ENCODE assay signal across 22 cellular contexts in the genomic region with DNA sequence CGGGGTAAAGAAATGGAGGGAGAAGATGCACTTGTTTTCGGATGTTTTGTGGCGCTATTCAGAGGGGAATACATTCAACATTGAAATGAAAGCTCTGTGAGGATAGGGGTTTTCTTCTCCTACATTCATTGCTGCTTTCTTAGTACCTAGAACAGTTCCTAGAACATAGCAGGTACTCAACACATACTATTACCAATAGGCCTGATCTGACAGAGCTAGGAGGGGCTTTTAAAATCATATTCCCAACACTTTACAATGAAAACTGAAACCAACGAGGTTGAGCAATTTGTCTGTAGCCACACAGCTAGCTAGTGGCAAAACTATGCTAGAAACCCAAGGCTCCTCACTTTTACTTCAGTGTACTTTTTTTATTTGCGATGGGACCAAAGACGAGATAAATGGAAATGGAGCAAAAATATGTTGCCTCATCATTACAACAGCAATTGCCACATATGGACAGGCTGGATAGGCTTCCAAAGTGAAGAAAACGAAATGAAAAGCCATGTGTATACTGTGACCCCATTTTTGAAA. TPM values are rescaled to one million over a fixed set of nuclear protein-coding genes. Genes with fewer than 3 reads are reported as not detected.
"Had no signal": no experiment of that assay in that cellular context is flagged by ENCODE, and none has a peak within 500 bp of the region (broad histone marks: within the 10 kb centered on the region; RNA-seq: fewer than 3 reads in every experiment).

No MANE protein-coding gene starts in this region.

- H3K4me3 ChIP-seq: breast epithelium, dorsolateral prefrontal cortex, gastroesophageal sphincter, heart right ventricle, lower lobe of right lung, pancreas, spleen, thyroid gland, uterus had no signal

- H3K27me3 Mint-ChIP-seq: activated naive CD8-positive, alpha-beta T cell treated with anti-CD3 and anti-CD28 coated beads, Interleukin-2, amount 10 ng/mL, durations not matched to agents 7 days and 5 days; T-cell had no signal

- H3K9me3 Mint-ChIP-seq: activated T-cell treated with anti-CD3 and anti-CD28 coated beads, Interleukin-2, amount 50 U/mL, for 72 hours; endodermal cell; T-cell had no signal

- H3K27ac Mint-ChIP-seq: activated naive CD8-positive, alpha-beta T cell treated with anti-CD3 and anti-CD28 coated beads, Interleukin-2, amount 10 ng/mL, durations not matched to agents 7 days and 5 days; activated T-cell treated with anti-CD3 and anti-CD28 coated beads, Interleukin-2, amount 50 U/mL, for 72 hours; endodermal cell; T-cell had no signal

- DNase-seq: activated CD4-positive, alpha-beta T cell treated with anti-CD3 and anti-CD28 coated beads, Interleukin-2, amount 50 U/mL, for 48 hours; activated CD4-positive, CD25-positive, alpha-beta regulatory T cell treated with anti-CD3 and anti-CD28 coated beads, Interleukin-2, amount 50 U/mL, for 72 hours; activated naive CD8-positive, alpha-beta T cell treated with anti-CD3 and anti-CD28 coated beads, Interleukin-2, amount 10 ng/mL, durations not matched to agents 7 days and 5 days; activated T-cell treated with anti-CD3 and anti-CD28 coated beads, Interleukin-2, amount 50 U/mL, for 72 hours; aorta; dorsolateral prefrontal cortex; endodermal cell; heart right ventricle; left colon; lower lobe of right lung; pancreas; spleen; T-cell; T1000; thyroid gland; uterus had no signal

- H3K4me1 ChIP-seq: breast epithelium, gastroesophageal sphincter, heart right ventricle, lower lobe of right lung, pancreas, spleen, uterus had no signal

- ATAC-seq: gastroesophageal sphincter, heart right ventricle, left colon, lower lobe of right lung, pancreas, sciatic nerve, T-cell had no signal

- H3K36me3 ChIP-seq: breast epithelium, gastroesophageal sphincter, heart right ventricle, lower lobe of right lung, pancreas, spleen, thyroid gland, uterus had no signal

- H3K27ac ChIP-seq: breast epithelium, dorsolateral prefrontal cortex, gastroesophageal sphincter, heart right ventricle, lower lobe of right lung, pancreas, spleen, thyroid gland, uterus had no signal

- H3K9me3 ChIP-seq: breast epithelium, gastroesophageal sphincter, heart right ventricle, lower lobe of right lung, pancreas, spleen, thyroid gland, uterus had no signal

- H3K36me3 Mint-ChIP-seq: activated naive CD8-positive, alpha-beta T cell treated with anti-CD3 and anti-CD28 coated beads, Interleukin-2, amount 10 ng/mL, durations not matched to agents 7 days and 5 days; T-cell had no signal

- H3K4me3 Mint-ChIP-seq: activated naive CD8-positive, alpha-beta T cell treated with anti-CD3 and anti-CD28 coated beads, Interleukin-2, amount 10 ng/mL, durations not matched to agents 7 days and 5 days; endodermal cell; T-cell had no signal

- H3K27me3 ChIP-seq: breast epithelium, dorsolateral prefrontal cortex, gastroesophageal sphincter, heart right ventricle, pancreas, spleen, thyroid gland, uterus had no signal

RNA-seq across cellular contexts. Expression of a gene that starts 23.1 kb away (rescaled TPM):
- total RNA-seq: activated naive CD8-positive, alpha-beta T cell treated with anti-CD3 and anti-CD28 coated beads, Interleukin-2, amount 10 ng/mL, durations not matched to agents 7 days and 5 days; aorta; breast epithelium; chondrocyte; dorsolateral prefrontal cortex; endodermal cell; epithelial cell of proximal tubule; gastroesophageal sphincter; heart right ventricle; left colon; lower lobe of right lung; pancreas; sciatic nerve; spleen; thyroid gland; uterus had no signal
- polyA plus RNA-seq: aorta, heart right ventricle, neural cell, pancreas, spleen had no signal

RNA-seq across cellular contexts. Expression of a gene that starts 50.9 kb away (rescaled TPM):
- total RNA-seq: activated naive CD8-positive, alpha-beta T cell treated with anti-CD3 and anti-CD28 coated beads, Interleukin-2, amount 10 ng/mL, durations not matched to agents 7 days and 5 days; aorta; breast epithelium; endodermal cell; epithelial cell of proximal tubule; gastroesophageal sphincter; heart right ventricle; left colon; lower lobe of right lung; pancreas; sciatic nerve; thyroid gland; uterus had no signal
- polyA plus RNA-seq: aorta, heart right ventricle, neural cell, pancreas, spleen had no signal
